ENCODE assay signal across 24 cellular contexts in genomic region chr7:150311146-150311545, GRCh38. TPM values are rescaled to one million over a fixed set of nuclear protein-coding genes. Genes with fewer than 3 reads are reported as not detected.
"Had no signal": no experiment of that assay in that cellular context is flagged by ENCODE, and none has a peak within 500 bp of the region (broad histone marks: within the 10 kb centered on the region; RNA-seq: fewer than 3 reads in every experiment).

No MANE protein-coding gene starts in this region.

- H3K4me3 Mint-ChIP-seq: naive thymus-derived CD8-positive, alpha-beta T cell; nephron; neural crest cell; stimulated activated memory B cell treated with anti-CD40 and anti-IgM and Interleukin-4, amounts not matched to agents 10 μg/mL and 1 μg/mL and 100 μg/mL, for 72 hours; stimulated activated naive CD8-positive, alpha-beta T cell treated with anti-CD3 and anti-CD28 coated beads, Interleukin-15, amount 100 ng/mL, for 72 hours had no signal

- H3K9me3 ChIP-seq: heart right ventricle, left ventricle myocardium inferior, pancreas, right atrium auricular region, right lobe of liver, tibial nerve, upper lobe of right lung had no signal

- H3K27ac ChIP-seq: heart right ventricle, hepatocyte, left ventricle myocardium inferior, pancreas, right atrium auricular region, right lobe of liver, tibial nerve, upper lobe of right lung had no signal

- H3K27ac Mint-ChIP-seq: naive thymus-derived CD8-positive, alpha-beta T cell; nephron; stimulated activated memory B cell treated with anti-CD40 and anti-IgM and Interleukin-4, amounts not matched to agents 10 μg/mL and 1 μg/mL and 100 μg/mL, for 72 hours; stimulated activated naive CD8-positive, alpha-beta T cell treated with anti-CD3 and anti-CD28 coated beads, Interleukin-15, amount 100 ng/mL, for 72 hours had no signal

- DNase-seq: heart right ventricle; islet precursor cell; left ventricle myocardium inferior; naive thymus-derived CD8-positive, alpha-beta T cell; nucleus accumbens; pancreas; right lobe of liver; stimulated activated CD4-positive, alpha-beta T cell treated with anti-CD3 and anti-CD28 coated beads, Interleukin-1b, Interleukin-23, amount 100 ng/mL, for 48 hours; stimulated activated CD4-positive, alpha-beta T cell treated with anti-CD3 and anti-CD28 coated beads, Interleukin-2, amount 100 ng/mL, for 48 hours; stimulated activated CD4-positive, alpha-beta T cell treated with anti-CD3 and anti-CD28 coated beads, Interleukin-4, amount 100 ng/mL, for 4 hours; stimulated activated CD8-positive, alpha-beta memory T cell treated with anti-CD3 and anti-CD28 coated beads, Interleukin-4, amount 100 ng/mL, for 48 hours; stimulated activated naive CD4-positive, alpha-beta T cell treated with Interleukin-2 at 50 U/mL for 16 hours; stimulated activated naive CD8-positive, alpha-beta T cell treated with anti-CD3 and anti-CD28 coated beads, Interleukin-15, amount 100 ng/mL, for 72 hours; substantia nigra; upper lobe of right lung had no signal

- H3K27me3 ChIP-seq: hepatocyte, pancreas, right atrium auricular region, right lobe of liver, tibial nerve, upper lobe of right lung had no signal

- H3K4me3 ChIP-seq: heart right ventricle, hepatocyte, left ventricle myocardium inferior, lung, pancreas, right atrium auricular region, right lobe of liver, smooth muscle cell, tibial nerve, upper lobe of right lung had no signal

- ATAC-seq: heart right ventricle; naive thymus-derived CD8-positive, alpha-beta T cell; right lobe of liver; stimulated activated memory B cell treated with anti-CD40 and anti-IgM and Interleukin-4, amounts not matched to agents 10 μg/mL and 1 μg/mL and 100 μg/mL, for 72 hours; stimulated activated naive CD8-positive, alpha-beta T cell treated with anti-CD3 and anti-CD28 coated beads, Interleukin-15, amount 100 ng/mL, for 72 hours; upper lobe of right lung had no signal

- H3K4me1 ChIP-seq: left ventricle myocardium inferior, right atrium auricular region, tibial nerve, upper lobe of right lung had no signal

- H2AFZ ChIP-seq: hepatocyte had no signal

- H3K27me3 Mint-ChIP-seq: naive thymus-derived CD8-positive, alpha-beta T cell; stimulated activated memory B cell treated with anti-CD40 and anti-IgM and Interleukin-4, amounts not matched to agents 10 μg/mL and 1 μg/mL and 100 μg/mL, for 72 hours; stimulated activated naive CD8-positive, alpha-beta T cell treated with anti-CD3 and anti-CD28 coated beads, Interleukin-15, amount 100 ng/mL, for 72 hours had no signal

- H3K4me1 Mint-ChIP-seq: stimulated activated memory B cell treated with anti-CD40 and anti-IgM and Interleukin-4, amounts not matched to agents 10 μg/mL and 1 μg/mL and 100 μg/mL, for 72 hours had no signal

- H3K79me2 ChIP-seq: hepatocyte had no signal

- H3K4me2 ChIP-seq: hepatocyte, smooth muscle cell had no signal

- H3K9me3 Mint-ChIP-seq: naive thymus-derived CD8-positive, alpha-beta T cell; nephron; neural crest cell; stimulated activated naive CD8-positive, alpha-beta T cell treated with anti-CD3 and anti-CD28 coated beads, Interleukin-15, amount 100 ng/mL, for 72 hours had no signal

- H3K36me3 ChIP-seq: heart right ventricle, left ventricle myocardium inferior, pancreas, right atrium auricular region, right lobe of liver, tibial nerve, upper lobe of right lung had no signal

RNA-seq across cellular contexts. Expression of gene RARRES2, which starts 30.3 kb away (rescaled TPM):
- total RNA-seq: pulmonary artery endothelial cell had no signal
- polyA plus RNA-seq: naive thymus-derived CD8-positive, alpha-beta T cell had no signal
